ENCODE assay signal across 14 cellular contexts in the genomic region with DNA sequence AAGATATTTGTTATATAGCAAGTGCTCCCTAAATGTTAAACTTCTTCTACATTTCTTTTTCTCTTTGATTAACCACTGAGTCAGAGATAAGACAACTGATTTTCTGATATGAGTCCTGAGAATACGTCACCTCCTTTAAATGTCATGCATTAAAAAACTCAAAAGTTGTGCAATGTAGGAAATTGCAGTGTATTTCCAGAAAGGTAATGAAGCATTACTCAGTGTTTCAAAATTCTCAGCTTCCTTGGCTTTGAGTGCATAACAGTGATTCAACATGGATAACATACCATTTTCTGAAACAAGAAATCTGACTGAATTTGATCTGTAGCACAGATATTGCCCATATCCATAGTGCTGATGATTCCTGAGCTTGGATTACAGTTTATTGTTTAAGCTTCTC.
DNase-seq lines count a peak whose midpoint lies in the region; ATAC-seq, FAIRE-seq and TF ChIP-seq lines count a peak whose summit lies in the region.
"Had no signal": no experiment of that assay in that cellular context is flagged by ENCODE, and none has a peak within 500 bp of the region (broad histone marks: within the 10 kb centered on the region; RNA-seq: fewer than 3 reads in every experiment).

No MANE protein-coding gene starts in this region.

- H3K36me3 ChIP-seq in BE2C, result no peaks in the 10 kb centered on the region
- H3K36me3 ChIP-seq: pancreas had no signal

- ATAC-seq in A549 (peak; percentile 32 to 62; a peak in 4 of 6 replicates), HG03196 (IDR thresholded peaks at IDR 0.05; ENCODE audit: unreplicated experiment) (no peak)

- FAIRE-seq in A549 (lab: Jason Lieb, UNC), result peak; percentile 98
- FAIRE-seq: pancreas had no signal

- H3K27me3 ChIP-seq in BE2C, result no peaks in the 10 kb centered on the region
- H3K27me3 ChIP-seq: pancreas had no signal

- DNase-seq in A549 (ENCODE audit: low read depth in 1 of 2, low spot score in 1 of 2) (peak; percentile 36 to 81), HFFc6 (peak; percentile 92), astrocyte of the hippocampus (ENCODE audit: low read depth, low spot score) (peak; percentile 49), glomerular visceral epithelial cell (ENCODE audit: extremely low spot score) (peak; percentile 21), BE2C (no peak), medulla oblongata (ENCODE audit: extremely low spot score) (no peak)
- no peak for DNase-seq in central memory CD4-positive, alpha-beta T cell
- DNase-seq: ACHN; activated T-cell treated with anti-CD3 and anti-CD28 coated beads, Interleukin-2, amount 50 U/mL, for 24 hours; anterior cingulate cortex; NCI-H2081; pancreas had no signal

- TF ChIP-seq POLR2A in A549 (IDR thresholded peaks at IDR 0.05; ENCODE audit: low read length), result no peak

- H3K4me2 ChIP-seq in A549, result peak overlapping the region; percentile 67

- no peaks in the 10 kb centered on the region for H3K9me3 Mint-ChIP-seq in HFFc6
- H3K9me3 Mint-ChIP-seq: activated T-cell treated with anti-CD3 and anti-CD28 coated beads, Interleukin-2, amount 50 U/mL, for 24 hours; memory B cell had no signal

- H3K4me3 ChIP-seq in A549, result no peak overlapping the region
- no peak overlapping the region for H3K4me3 ChIP-seq in BE2C (ENCODE audit: low read depth, low read length)
- H3K4me3 ChIP-seq: pancreas had no signal

- POLR2A ChIA-PET in A549 (lab: Yijun Ruan, JAX), result interaction anchor here (0.7 to 1.2 kb wide), 2 partner anchors 79 to 156 kb away, joined by 3 read pairs; no protein-coding TSS in a partner anchor

- TF ChIP-seq CTCF in A549 (IDR thresholded peaks at IDR 0.05) (no peak), HFFc6 (IDR thresholded peaks at IDR 0.05) (no peak), BE2C (IDR thresholded peaks at IDR 0.05; ENCODE audit: low read depth, low read length) (no peak)

- peaks cover 79% of the 10 kb centered on the region for H3K4me1 Mint-ChIP-seq in HFFc6 (ENCODE audit: low read depth)
- H3K4me1 Mint-ChIP-seq: memory B cell had no signal

- peak overlapping the region; percentile 92 for H3K27ac ChIP-seq in A549
- H3K27ac ChIP-seq: pancreas had no signal

- H3K4me1 ChIP-seq in A549 (peaks cover 91% of the 10 kb centered on the region), BE2C (no peaks in the 10 kb centered on the region)
- H3K4me1 ChIP-seq: pancreas had no signal

- peaks cover 18% of the 10 kb centered on the region for H3K36me3 Mint-ChIP-seq in HFFc6 (ENCODE audit: low read depth)
- H3K36me3 Mint-ChIP-seq: memory B cell had no signal

- 6% methylated on average over 1 of the region's 1 CpG for WGBS in A549 (ENCODE audit: missing lambda C conversion rate)

- peak in 1 of 2 experiments; percentile 75; a peak in 4 of 5 replicates for TF ChIP-seq RAD21 in A549 (conservative IDR thresholded peaks at IDR 0.05 in 1 of 2, IDR thresholded peaks at IDR 0.05 in 1 of 2)

- H3K4me3 Mint-ChIP-seq in HFFc6, result peak overlapping the region; percentile 58
- H3K4me3 Mint-ChIP-seq: activated T-cell treated with anti-CD3 and anti-CD28 coated beads, Interleukin-2, amount 50 U/mL, for 24 hours; memory B cell had no signal

- TF ChIP-seq EP300 in A549 (IDR thresholded peaks at IDR 0.05), result peak; percentile 99 to 100

- CTCF ChIA-PET in A549 (lab: Yijun Ruan, JAX), result interaction anchor here (1.1 to 2.5 kb wide), 3 partner anchors 10 to 156 kb away, joined by 3 to 11 read pairs (median 9); no protein-coding TSS in a partner anchor

- peak overlapping the region; percentile 94 for H3K27ac Mint-ChIP-seq in HFFc6
- H3K27ac Mint-ChIP-seq: activated T-cell treated with anti-CD3 and anti-CD28 coated beads, Interleukin-2, amount 50 U/mL, for 24 hours; memory B cell had no signal

- H3K9me3 ChIP-seq in A549, result no peaks in the 10 kb centered on the region
- no peaks in the 10 kb centered on the region for H3K9me3 ChIP-seq in BE2C
- H3K9me3 ChIP-seq: pancreas had no signal

- no peaks in the 10 kb centered on the region for H3K27me3 Mint-ChIP-seq in HFFc6 (ENCODE audit: insufficient read depth)
- H3K27me3 Mint-ChIP-seq: activated T-cell treated with anti-CD3 and anti-CD28 coated beads, Interleukin-2, amount 50 U/mL, for 24 hours; memory B cell had no signal

TF ChIP-seq in A549, 52 proteins besides CTCF, POLR2A, EP300 and RAD21:
- TF ChIP-seq CHD2 (IDR thresholded peaks at IDR 0.05; ENCODE audit: low read length, partially characterized antibody) (no peak), CHD4 (IDR thresholded peaks at IDR 0.05; ENCODE audit: borderline replicate concordance) (no peak), HOXB13 (CRISPR knock-in tag; IDR thresholded peaks at IDR 0.05; ENCODE audit: low read depth) (peak; percentile 29; the same call in 1 of the 2 replicates), FOSL2 (IDR thresholded peaks at IDR 0.05) (peak; percentile 98), FOSL2 (CRISPR knock-in tag; IDR thresholded peaks at IDR 0.05) (peak; percentile 94), NPAS2 (CRISPR knock-in tag; IDR thresholded peaks at IDR 0.05; ENCODE audit: borderline replicate concordance) (no peak), MAZ (IDR thresholded peaks at IDR 0.05; ENCODE audit: borderline replicate concordance, low read depth, low read length) (no peak), HOXA7 (CRISPR knock-in tag; IDR thresholded peaks at IDR 0.05) (0 out of 2 replicates have a peak, but pooled peaks have one; percentile 53), GATA3 (IDR thresholded peaks at IDR 0.05; ENCODE audit: borderline replicate concordance) (peak; percentile 99), CEBPB (IDR thresholded peaks at IDR 0.05) (peak; percentile 99 to 100), HOXB5 (CRISPR knock-in tag; IDR thresholded peaks at IDR 0.05) (peak; percentile 54; the same call in 1 of the 2 replicates), JUN (IDR thresholded peaks at IDR 0.05) (peak; percentile 98 to 100), TFCP2L1 (CRISPR knock-in tag; IDR thresholded peaks at IDR 0.05) (0 out of 2 replicates have a peak, but pooled peaks have one; percentile 41), KDM1A (IDR thresholded peaks at IDR 0.05; ENCODE audit: low read depth) (no peak), RFX5 (IDR thresholded peaks at IDR 0.05) (no peak), SMC3 (IDR thresholded peaks at IDR 0.05) (peak; percentile 67; the same call in 2 of the 3 replicates), ESRRA (IDR thresholded peaks at IDR 0.05; ENCODE audit: borderline replicate concordance, low read length) (no peak), JUNB (IDR thresholded peaks at IDR 0.05) (peak; percentile 100)
- TF ChIP-seq, protein P1, sequence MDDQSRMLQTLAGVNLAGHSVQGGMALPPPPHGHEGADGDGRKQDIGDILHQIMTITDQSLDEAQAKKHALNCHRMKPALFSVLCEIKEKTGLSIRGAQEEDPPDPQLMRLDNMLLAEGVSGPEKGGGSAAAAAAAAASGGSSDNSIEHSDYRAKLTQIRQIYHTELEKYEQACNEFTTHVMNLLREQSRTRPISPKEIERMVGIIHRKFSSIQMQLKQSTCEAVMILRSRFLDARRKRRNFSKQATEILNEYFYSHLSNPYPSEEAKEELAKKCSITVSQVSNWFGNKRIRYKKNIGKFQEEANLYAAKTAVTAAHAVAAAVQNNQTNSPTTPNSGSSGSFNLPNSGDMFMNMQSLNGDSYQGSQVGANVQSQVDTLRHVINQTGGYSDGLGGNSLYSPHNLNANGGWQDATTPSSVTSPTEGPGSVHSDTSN (IDR thresholded peaks at IDR 0.05), result peak; percentile 63; the same call in 1 of the 2 replicates
- TF ChIP-seq, protein P2, sequence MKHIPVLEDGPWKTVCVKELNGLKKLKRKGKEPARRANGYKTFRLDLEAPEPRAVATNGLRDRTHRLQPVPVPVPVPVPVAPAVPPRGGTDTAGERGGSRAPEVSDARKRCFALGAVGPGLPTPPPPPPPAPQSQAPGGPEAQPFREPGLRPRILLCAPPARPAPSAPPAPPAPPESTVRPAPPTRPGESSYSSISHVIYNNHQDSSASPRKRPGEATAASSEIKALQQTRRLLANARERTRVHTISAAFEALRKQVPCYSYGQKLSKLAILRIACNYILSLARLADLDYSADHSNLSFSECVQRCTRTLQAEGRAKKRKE (CRISPR knock-in tag; IDR thresholded peaks at IDR 0.05; ENCODE audit: low read depth), result no peak
- TF ChIP-seq, protein P3, sequence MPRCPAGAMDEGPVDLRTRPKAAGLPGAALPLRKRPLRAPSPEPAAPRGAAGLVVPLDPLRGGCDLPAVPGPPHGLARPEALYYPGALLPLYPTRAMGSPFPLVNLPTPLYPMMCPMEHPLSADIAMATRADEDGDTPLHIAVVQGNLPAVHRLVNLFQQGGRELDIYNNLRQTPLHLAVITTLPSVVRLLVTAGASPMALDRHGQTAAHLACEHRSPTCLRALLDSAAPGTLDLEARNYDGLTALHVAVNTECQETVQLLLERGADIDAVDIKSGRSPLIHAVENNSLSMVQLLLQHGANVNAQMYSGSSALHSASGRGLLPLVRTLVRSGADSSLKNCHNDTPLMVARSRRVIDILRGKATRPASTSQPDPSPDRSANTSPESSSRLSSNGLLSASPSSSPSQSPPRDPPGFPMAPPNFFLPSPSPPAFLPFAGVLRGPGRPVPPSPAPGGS (IDR thresholded peaks at IDR 0.05), result peak; percentile 99
- TF ChIP-seq, protein P4, sequence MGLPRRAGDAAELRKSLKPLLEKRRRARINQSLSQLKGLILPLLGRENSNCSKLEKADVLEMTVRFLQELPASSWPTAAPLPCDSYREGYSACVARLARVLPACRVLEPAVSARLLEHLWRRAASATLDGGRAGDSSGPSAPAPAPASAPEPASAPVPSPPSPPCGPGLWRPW (IDR thresholded peaks at IDR 0.05), result peak; percentile 99

Comparison
In these comparisons a context has a peak if more than half of its experiments do, and no peak if none do; other contexts are left out.
1. DNase-seq: peak in A549 (2 of 2), HFFc6 (single experiment), astrocyte of the hippocampus (single experiment) and glomerular visceral epithelial cell (single experiment); none in central memory CD4-positive, alpha-beta T cell (single experiment), BE2C (single experiment) and medulla oblongata (single experiment).